Comparison of ENCODE assay signal across 1 cellular context in genomic region chr5:169584998-169585451, GRCh38.
TF ChIP-seq lines count a peak whose summit lies in the region.

No MANE protein-coding gene starts in this region.

TF ChIP-seq in HCT116, 20 proteins besides CTCF, POLR2A, EP300 and RAD21 (continued from another document):
- TF ChIP-seq ZFX (IDR thresholded peaks at IDR 0.05), result no peak
TF ChIP-seq in HCT116: peak in this region for 0.
